ENCODE assay signal across 1 cellular context in genomic region chr10:116826803-116827202, GRCh38.
TF ChIP-seq lines count a peak whose summit lies in the region.

No MANE protein-coding gene starts in this region.

TF ChIP-seq in HCT116, 20 proteins besides CTCF, POLR2A, EP300 and RAD21:
- no peak for TF ChIP-seq ATF3 (IDR thresholded peaks at IDR 0.05)
- TF ChIP-seq FOSL1 (IDR thresholded peaks at IDR 0.05; ENCODE audit: low read depth) = peak; percentile 33; the same call in 1 of the 2 replicates
- no peak for TF ChIP-seq ELF1 (IDR thresholded peaks at IDR 0.05; ENCODE audit: borderline replicate concordance, low read depth)
- TF ChIP-seq POLR2AphosphoS5 (IDR thresholded peaks at IDR 0.05; ENCODE audit: low read depth, low read length) = no peak
- TF ChIP-seq EZH2phosphoT487 (IDR thresholded peaks at IDR 0.05; ENCODE audit: borderline replicate concordance) = no peak
- TF ChIP-seq SRF (IDR thresholded peaks at IDR 0.05; ENCODE audit: low read depth) = no peak
- TF ChIP-seq ZFX (IDR thresholded peaks at IDR 0.05) = no peak
- TF ChIP-seq, protein P1, sequence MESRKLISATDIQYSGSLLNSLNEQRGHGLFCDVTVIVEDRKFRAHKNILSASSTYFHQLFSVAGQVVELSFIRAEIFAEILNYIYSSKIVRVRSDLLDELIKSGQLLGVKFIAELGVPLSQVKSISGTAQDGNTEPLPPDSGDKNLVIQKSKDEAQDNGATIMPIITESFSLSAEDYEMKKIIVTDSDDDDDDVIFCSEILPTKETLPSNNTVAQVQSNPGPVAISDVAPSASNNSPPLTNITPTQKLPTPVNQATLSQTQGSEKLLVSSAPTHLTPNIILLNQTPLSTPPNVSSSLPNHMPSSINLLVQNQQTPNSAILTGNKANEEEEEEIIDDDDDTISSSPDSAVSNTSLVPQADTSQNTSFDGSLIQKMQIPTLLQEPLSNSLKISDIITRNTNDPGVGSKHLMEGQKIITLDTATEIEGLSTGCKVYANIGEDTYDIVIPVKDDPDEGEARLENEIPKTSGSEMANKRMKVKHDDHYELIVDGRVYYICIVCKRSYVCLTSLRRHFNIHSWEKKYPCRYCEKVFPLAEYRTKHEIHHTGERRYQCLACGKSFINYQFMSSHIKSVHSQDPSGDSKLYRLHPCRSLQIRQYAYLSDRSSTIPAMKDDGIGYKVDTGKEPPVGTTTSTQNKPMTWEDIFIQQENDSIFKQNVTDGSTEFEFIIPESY (IDR thresholded peaks at IDR 0.05; ENCODE audit: extremely low read depth, insufficient replicate concordance, low read length) = no peak
- TF ChIP-seq CBX3 (IDR thresholded peaks at IDR 0.05; ENCODE audit: low read depth) = no peak
- TF ChIP-seq SIN3A (IDR thresholded peaks at IDR 0.05; ENCODE audit: low read depth) = no peak
- TF ChIP-seq SP1 (IDR thresholded peaks at IDR 0.05; ENCODE audit: low read depth) = no peak
- TF ChIP-seq ZNF274 (IDR thresholded peaks at IDR 0.05; ENCODE audit: low read depth, low read length) = no peak
- TF ChIP-seq CEBPB (IDR thresholded peaks at IDR 0.05; ENCODE audit: low read depth) = no peak
- no peak for TF ChIP-seq YY1 (IDR thresholded peaks at IDR 0.05; ENCODE audit: extremely low read depth, insufficient replicate concordance, low read depth, low read length)
- no peak for TF ChIP-seq EZH2 (IDR thresholded peaks at IDR 0.05)
- TF ChIP-seq EGR1 (IDR thresholded peaks at IDR 0.05; ENCODE audit: low read depth) = peak; percentile 75
